27 cellular contexts compared by ENCODE assay signal in genomic region chr4:37424753-37425152, GRCh38.
"Had no signal": no experiment of that assay in that cellular context is flagged by ENCODE, and none has a peak within 500 bp of the region (broad histone marks: within the 10 kb centered on the region; RNA-seq: fewer than 3 reads in every experiment).

No MANE protein-coding gene starts in this region.

- H3K4me2 ChIP-seq: neural progenitor cell had no signal

- H3K4me3 Mint-ChIP-seq: immature natural killer cell; mesothelial cell of epicardium; naive B cell; natural killer cell; nephron progenitor cell; neural progenitor cell; stimulated activated effector memory CD8-positive, alpha-beta T cell treated with anti-CD3 and anti-CD28 coated beads, Interleukin-12 subunit alpha, Interleukin-12 subunit beta, amount 100 ng/mL, for 72 hours; stimulated activated naive CD8-positive, alpha-beta T cell treated with anti-CD3 and anti-CD28 coated beads, Interleukin-15, Interleukin-2, amounts not matched to agents 100 ng/mL and 50 ng/mL, for 24 hours had no signal

- H3K27ac ChIP-seq: left lung, neural progenitor cell, neutrophil, parathyroid adenoma, skin epidermis, spleen, suprapubic skin, thoracic aorta, tibial artery, uterus had no signal

- DNase-seq: hypothalamus; immature natural killer cell; kidney; left colon; left lung; mesendoderm; naive B cell; natural killer cell; nephron progenitor cell; occipital lobe; spleen; stimulated activated CD4-positive, alpha-beta T cell treated with anti-CD3 and anti-CD28 coated beads, Interleukin-4, amount 100 ng/mL, for 24 hours; stimulated activated naive CD4-positive, alpha-beta T cell; tibial artery; trophoblast cell; uterus had no signal

- H3K79me2 ChIP-seq: parathyroid adenoma had no signal

- H3K4me1 ChIP-seq: left lung, neural progenitor cell, parathyroid adenoma, spleen, suprapubic skin, tibial artery, uterus had no signal

- H3K4me1 Mint-ChIP-seq: immature natural killer cell; naive B cell; natural killer cell; neural progenitor cell; stimulated activated effector memory CD8-positive, alpha-beta T cell treated with anti-CD3 and anti-CD28 coated beads, Interleukin-12 subunit alpha, Interleukin-12 subunit beta, amount 100 ng/mL, for 72 hours had no signal

- H3K9me3 Mint-ChIP-seq: mesothelial cell of epicardium; neural progenitor cell; stimulated activated effector memory CD8-positive, alpha-beta T cell treated with anti-CD3 and anti-CD28 coated beads, Interleukin-12 subunit alpha, Interleukin-12 subunit beta, amount 100 ng/mL, for 72 hours; stimulated activated naive CD8-positive, alpha-beta T cell treated with anti-CD3 and anti-CD28 coated beads, Interleukin-15, Interleukin-2, amounts not matched to agents 100 ng/mL and 50 ng/mL, for 24 hours had no signal

- H2AFZ ChIP-seq: neural progenitor cell, parathyroid adenoma had no signal

- ATAC-seq: left lung; natural killer cell; sciatic nerve; stimulated activated effector memory CD8-positive, alpha-beta T cell treated with anti-CD3 and anti-CD28 coated beads, Interleukin-12 subunit alpha, Interleukin-12 subunit beta, amount 100 ng/mL, for 72 hours had no signal

- H3K9ac ChIP-seq: neural progenitor cell, parathyroid adenoma had no signal

- H3K36me3 ChIP-seq: left lung, neural progenitor cell, neutrophil, spleen, suprapubic skin, thoracic aorta, tibial artery, uterus had no signal

- H3K9me3 ChIP-seq: left lung, neutrophil, spleen, suprapubic skin, thoracic aorta, tibial artery, uterus had no signal

- H3K4me3 ChIP-seq: left lung, lung, neural progenitor cell, skin epidermis, spleen, suprapubic skin, thoracic aorta, tibial artery, uterus had no signal

- H3K27me3 ChIP-seq: left lung, neural progenitor cell, neutrophil, suprapubic skin, tibial artery, uterus had no signal

- H3K27ac Mint-ChIP-seq: immature natural killer cell; mesothelial cell of epicardium; naive B cell; natural killer cell; nephron progenitor cell; neural progenitor cell; stimulated activated effector memory CD8-positive, alpha-beta T cell treated with anti-CD3 and anti-CD28 coated beads, Interleukin-12 subunit alpha, Interleukin-12 subunit beta, amount 100 ng/mL, for 72 hours; stimulated activated naive CD8-positive, alpha-beta T cell treated with anti-CD3 and anti-CD28 coated beads, Interleukin-15, Interleukin-2, amounts not matched to agents 100 ng/mL and 50 ng/mL, for 24 hours had no signal

- H3K36me3 Mint-ChIP-seq: immature natural killer cell; mesothelial cell of epicardium; naive B cell; natural killer cell; neural progenitor cell; stimulated activated effector memory CD8-positive, alpha-beta T cell treated with anti-CD3 and anti-CD28 coated beads, Interleukin-12 subunit alpha, Interleukin-12 subunit beta, amount 100 ng/mL, for 72 hours had no signal
